In genomic region chr7:4799508-4800268, GRCh38 we compare ENCODE assay signal across 13 cellular contexts. TPM values are rescaled to one million over a fixed set of nuclear protein-coding genes. Genes with fewer than 3 reads are reported as not detected.
DNase-seq lines count a peak whose midpoint lies in the region; ATAC-seq and TF ChIP-seq lines count a peak whose summit lies in the region.
"Had no signal": no experiment of that assay in that cellular context is flagged by ENCODE, and none has a peak within 500 bp of the region (broad histone marks: within the 10 kb centered on the region; RNA-seq: fewer than 3 reads in every experiment).

No MANE protein-coding gene starts in this region.

- no peak overlapping the region for H3K4me3 ChIP-seq in tibial nerve
- H3K4me3 ChIP-seq: transverse colon had no signal

- H3K9me3 ChIP-seq in tibial nerve: no peaks in the 10 kb centered on the region
- H3K9me3 ChIP-seq: transverse colon had no signal

- H3K27me3 ChIP-seq in foreskin keratinocyte (no peaks in the 10 kb centered on the region), tibial nerve (no peaks in the 10 kb centered on the region)
- H3K27me3 ChIP-seq: transverse colon had no signal

- ATAC-seq in foreskin keratinocyte (peak; percentile 34), HG03520 (IDR thresholded peaks at IDR 0.05; ENCODE audit: unreplicated experiment) (no peak)
- ATAC-seq: PC-3 had no signal

- no peaks in the 10 kb centered on the region for H3K4me1 ChIP-seq in foreskin keratinocyte
- H3K4me1 ChIP-seq in tibial nerve: peaks cover 0 to 18% (median 0%) of the 10 kb centered on the region in 4 donors
- H3K4me1 ChIP-seq: transverse colon had no signal

- TF ChIP-seq EP300 in tibial nerve (IDR thresholded peaks at IDR 0.05): no peak

- H3K27ac ChIP-seq in foreskin keratinocyte (no peak overlapping the region), tibial nerve (no peak overlapping the region)
- H3K27ac ChIP-seq: transverse colon had no signal

- DNase-seq in NCI-H82 (lab: John Stamatoyannopoulos, UW): peak; percentile 18
- no peak for DNase-seq in NCI-H82 treated with DMSO at 0.1 percent for 48 hours (lab: John Stamatoyannopoulos, UW; ENCODE audit: unreplicated experiment)
- DNase-seq in SK-N-DZ (ENCODE audit: low spot score): peak; percentile 28
- peak in 1 of 2 donors; percentile 15 for DNase-seq in foreskin keratinocyte
- DNase-seq in tibial nerve (ENCODE audit: low spot score in 2 of 2): peak; percentile 38 to 48
- DNase-seq in NCI-H2029 treated with DMSO at 0.1 percent for 48 hours (lab: John Stamatoyannopoulos, UW): no peak
- no peak for DNase-seq in MV-4-11 (lab: John Stamatoyannopoulos, UW)
- DNase-seq: islet precursor cell, NCI-H1436, NCI-H510A, PC-3, transverse colon had no signal

- TF ChIP-seq POLR2A in tibial nerve (IDR thresholded peaks at IDR 0.05): no peak

- no peak for TF ChIP-seq CTCF in foreskin keratinocyte (conservative IDR thresholded peaks at IDR 0.05)
- no peak for TF ChIP-seq CTCF in tibial nerve (IDR thresholded peaks at IDR 0.05)

- H3K36me3 ChIP-seq in tibial nerve: peaks cover 0 to 54% (median 0%) of the 10 kb centered on the region in 3 donors
- H3K36me3 ChIP-seq: transverse colon had no signal

- 57 to 72% methylated on average over 19 to 35 of the region's 39 CpGs for WGBS in tibial nerve, 2 donors

RNA-seq across cellular contexts. Expression of gene AP5Z1, which starts 24.3 kb away (rescaled TPM):
- polyA plus RNA-seq in SK-N-DZ (2014; cell fraction: cytosol; rRNA removed): 26.0 and 28.2 TPM in 2 replicates
- polyA plus RNA-seq in SK-N-DZ (2014; cell fraction: nucleus; rRNA removed): 90.4 and 109 TPM in 2 replicates
- total RNA-seq in foreskin keratinocyte: 21.3 and 25.8 TPM in 2 replicates
- 21.8 and 29.1 TPM in 2 replicates for polyA plus RNA-seq in foreskin keratinocyte
- total RNA-seq in tibial nerve: 10 to 100 TPM; 26.0 to 61.8 (median 40.7) TPM

Comparison
In these comparisons a context has a peak if more than half of its experiments do, and no peak if none do; other contexts are left out.
1. DNase-seq: peak in NCI-H82 (single experiment), SK-N-DZ (single experiment) and tibial nerve (2 of 2); none in NCI-H82 treated with DMSO at 0.1 percent for 48 hours (single experiment), NCI-H2029 treated with DMSO at 0.1 percent for 48 hours (single experiment) and MV-4-11 (single experiment).